Comparison of ENCODE assay signal across 1 cellular context in genomic region chr12:53500776-53501614, GRCh38.
TF ChIP-seq lines count a peak whose summit lies in the region.

A gene with protein sequence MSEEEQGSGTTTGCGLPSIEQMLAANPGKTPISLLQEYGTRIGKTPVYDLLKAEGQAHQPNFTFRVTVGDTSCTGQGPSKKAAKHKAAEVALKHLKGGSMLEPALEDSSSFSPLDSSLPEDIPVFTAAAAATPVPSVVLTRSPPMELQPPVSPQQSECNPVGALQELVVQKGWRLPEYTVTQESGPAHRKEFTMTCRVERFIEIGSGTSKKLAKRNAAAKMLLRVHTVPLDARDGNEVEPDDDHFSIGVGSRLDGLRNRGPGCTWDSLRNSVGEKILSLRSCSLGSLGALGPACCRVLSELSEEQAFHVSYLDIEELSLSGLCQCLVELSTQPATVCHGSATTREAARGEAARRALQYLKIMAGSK (plus strand): TSS chr12:53501283. CDS start chr12:53501409, 126 bp downstream.

TF ChIP-seq in K562, 482 proteins besides CTCF, POLR2A, EP300 and RAD21 (continued from another document and continues in another):
- TF ChIP-seq PRPF4 (IDR thresholded peaks at IDR 0.05; ENCODE audit: insufficient read depth, low read depth, low read length, poor library complexity, severe bottlenecking) (peak; percentile 39), TBL1XR1 (IDR thresholded peaks at IDR 0.05; ENCODE audit: low read length in 2 of 2) (peak in 1 of 2 experiments; percentile 40; a peak in 2 of 4 replicates), UBTF (IDR thresholded peaks at IDR 0.05; ENCODE audit: borderline replicate concordance in 1 of 2, low read depth in 2 of 2, low read length in 2 of 2) (0 out of 4 replicates have a peak, but pooled peaks of 1 of the 2 experiments have one; percentile 28), ZNF436 (CRISPR knock-in tag; IDR thresholded peaks at IDR 0.05) (no peak), RAD51 (IDR thresholded peaks at IDR 0.05; ENCODE audit: borderline replicate concordance, low read depth) (no peak; the same call in 1 of the 2 replicates), NFATC3 (IDR thresholded peaks at IDR 0.05) (no peak), KDM5B (IDR thresholded peaks at IDR 0.05; ENCODE audit: insufficient replicate concordance, low read depth, low read length) (peak; percentile 86), JUN (IDR thresholded peaks at IDR 0.05; ENCODE audit: borderline replicate concordance, low read depth, low read length) (no peak), JUN (CRISPR knock-in tag; IDR thresholded peaks at IDR 0.05; ENCODE audit: borderline replicate concordance) (no peak), ZNF431 (CRISPR knock-in tag; IDR thresholded peaks at IDR 0.05) (peak; percentile 50; the same call in 1 of the 2 replicates), FOXA3 (CRISPR knock-in tag; conservative IDR thresholded peaks at IDR 0.05 in 1 of 2, IDR thresholded peaks at IDR 0.05 in 1 of 2) (0 out of 4 replicates have a peak, but pooled peaks of 1 of the 2 experiments have one; percentile 6), ZNF644 (tag; IDR thresholded peaks at IDR 0.05; ENCODE audit: low read depth) (peak; percentile 88), ZBTB17 (CRISPR knock-in tag; IDR thresholded peaks at IDR 0.05) (peak; percentile 80), L3MBTL2 (IDR thresholded peaks at IDR 0.05) (peak; percentile 94), BRF2 (IDR thresholded peaks at IDR 0.05; ENCODE audit: borderline replicate concordance, insufficient read depth, insufficient read length) (no peak), IRF9 (tag; IDR thresholded peaks at IDR 0.05) (no peak), ZNF444 (CRISPR knock-in tag; IDR thresholded peaks at IDR 0.05) (peak; percentile 67; the same call in 1 of the 2 replicates), RBBP5 (IDR thresholded peaks at IDR 0.05; ENCODE audit: borderline replicate concordance, insufficient read depth, low read length, poor library complexity, severe bottlenecking) (peak; percentile 93), FOXM1 (IDR thresholded peaks at IDR 0.05; ENCODE audit: low read depth) (no peak), FOXM1 (CRISPR knock-in tag; IDR thresholded peaks at IDR 0.05; ENCODE audit: low read depth) (no peak), NRF1 (conservative IDR thresholded peaks at IDR 0.05 in 1 of 2, IDR thresholded peaks at IDR 0.05 in 1 of 2) (peak; percentile 85 to 87), CBX3 (IDR thresholded peaks at IDR 0.05; ENCODE audit: borderline replicate concordance in 1 of 2, low read length in 2 of 2) (peak in 1 of 2 experiments; percentile 25; a peak in 1 of 3 replicates), ZNF780A (CRISPR knock-in tag; IDR thresholded peaks at IDR 0.05) (no peak), FOXA1 (IDR thresholded peaks at IDR 0.05; ENCODE audit: borderline replicate concordance) (no peak), CREBBP (IDR thresholded peaks at IDR 0.05; ENCODE audit: low read depth, low read length) (no peak), TCF7 (IDR thresholded peaks at IDR 0.05; ENCODE audit: borderline replicate concordance) (peak; percentile 80; the same call in 1 of the 2 replicates), HINFP (tag; conservative IDR thresholded peaks at IDR 0.05; ENCODE audit: low read depth) (no peak), HDAC8 (tag; IDR thresholded peaks at IDR 0.05) (peak; percentile 93), SNIP1 (IDR thresholded peaks at IDR 0.05; ENCODE audit: low read depth) (no peak), ZSCAN29 (IDR thresholded peaks at IDR 0.05) (no peak), KAT2B (IDR thresholded peaks at IDR 0.05; ENCODE audit: low read depth, low read length) (peak; percentile 47), THAP12 (CRISPR knock-in tag; IDR thresholded peaks at IDR 0.05) (peak; percentile 22; the same call in 1 of the 2 replicates), ZSCAN32 (CRISPR knock-in tag; IDR thresholded peaks at IDR 0.05) (peak; percentile 56; the same call in 1 of the 2 replicates), BRF1 (IDR thresholded peaks at IDR 0.05; ENCODE audit: borderline replicate concordance, extremely low read depth, insufficient read length) (no peak), PHB2 (IDR thresholded peaks at IDR 0.05; ENCODE audit: low read depth) (no peak), MCM7 (IDR thresholded peaks at IDR 0.05) (no peak), ZNF57 (CRISPR knock-in tag; IDR thresholded peaks at IDR 0.05) (0 out of 2 replicates have a peak, but pooled peaks have one; percentile 46), ZNF561 (CRISPR knock-in tag; conservative IDR thresholded peaks at IDR 0.05) (0 out of 2 replicates have a peak, but pooled peaks have one; percentile 59), NBN (IDR thresholded peaks at IDR 0.05; ENCODE audit: low read depth) (no peak), BCLAF1 (IDR thresholded peaks at IDR 0.05; ENCODE audit: borderline replicate concordance in 1 of 2, control insufficient read depth in 1 of 2, low read depth in 2 of 2, low read length in 1 of 2) (no peak), ARID2 (IDR thresholded peaks at IDR 0.05) (no peak)
- TF ChIP-seq, protein P1, sequence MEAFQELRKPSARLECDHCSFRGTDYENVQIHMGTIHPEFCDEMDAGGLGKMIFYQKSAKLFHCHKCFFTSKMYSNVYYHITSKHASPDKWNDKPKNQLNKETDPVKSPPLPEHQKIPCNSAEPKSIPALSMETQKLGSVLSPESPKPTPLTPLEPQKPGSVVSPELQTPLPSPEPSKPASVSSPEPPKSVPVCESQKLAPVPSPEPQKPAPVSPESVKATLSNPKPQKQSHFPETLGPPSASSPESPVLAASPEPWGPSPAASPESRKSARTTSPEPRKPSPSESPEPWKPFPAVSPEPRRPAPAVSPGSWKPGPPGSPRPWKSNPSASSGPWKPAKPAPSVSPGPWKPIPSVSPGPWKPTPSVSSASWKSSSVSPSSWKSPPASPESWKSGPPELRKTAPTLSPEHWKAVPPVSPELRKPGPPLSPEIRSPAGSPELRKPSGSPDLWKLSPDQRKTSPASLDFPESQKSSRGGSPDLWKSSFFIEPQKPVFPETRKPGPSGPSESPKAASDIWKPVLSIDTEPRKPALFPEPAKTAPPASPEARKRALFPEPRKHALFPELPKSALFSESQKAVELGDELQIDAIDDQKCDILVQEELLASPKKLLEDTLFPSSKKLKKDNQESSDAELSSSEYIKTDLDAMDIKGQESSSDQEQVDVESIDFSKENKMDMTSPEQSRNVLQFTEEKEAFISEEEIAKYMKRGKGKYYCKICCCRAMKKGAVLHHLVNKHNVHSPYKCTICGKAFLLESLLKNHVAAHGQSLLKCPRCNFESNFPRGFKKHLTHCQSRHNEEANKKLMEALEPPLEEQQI (IDR thresholded peaks at IDR 0.05), result no peak
- TF ChIP-seq, protein P2, sequence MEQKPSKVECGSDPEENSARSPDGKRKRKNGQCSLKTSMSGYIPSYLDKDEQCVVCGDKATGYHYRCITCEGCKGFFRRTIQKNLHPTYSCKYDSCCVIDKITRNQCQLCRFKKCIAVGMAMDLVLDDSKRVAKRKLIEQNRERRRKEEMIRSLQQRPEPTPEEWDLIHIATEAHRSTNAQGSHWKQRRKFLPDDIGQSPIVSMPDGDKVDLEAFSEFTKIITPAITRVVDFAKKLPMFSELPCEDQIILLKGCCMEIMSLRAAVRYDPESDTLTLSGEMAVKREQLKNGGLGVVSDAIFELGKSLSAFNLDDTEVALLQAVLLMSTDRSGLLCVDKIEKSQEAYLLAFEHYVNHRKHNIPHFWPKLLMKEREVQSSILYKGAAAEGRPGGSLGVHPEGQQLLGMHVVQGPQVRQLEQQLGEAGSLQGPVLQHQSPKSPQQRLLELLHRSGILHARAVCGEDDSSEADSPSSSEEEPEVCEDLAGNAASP (IDR thresholded peaks at IDR 0.05), result no peak
- TF ChIP-seq, protein P3, sequence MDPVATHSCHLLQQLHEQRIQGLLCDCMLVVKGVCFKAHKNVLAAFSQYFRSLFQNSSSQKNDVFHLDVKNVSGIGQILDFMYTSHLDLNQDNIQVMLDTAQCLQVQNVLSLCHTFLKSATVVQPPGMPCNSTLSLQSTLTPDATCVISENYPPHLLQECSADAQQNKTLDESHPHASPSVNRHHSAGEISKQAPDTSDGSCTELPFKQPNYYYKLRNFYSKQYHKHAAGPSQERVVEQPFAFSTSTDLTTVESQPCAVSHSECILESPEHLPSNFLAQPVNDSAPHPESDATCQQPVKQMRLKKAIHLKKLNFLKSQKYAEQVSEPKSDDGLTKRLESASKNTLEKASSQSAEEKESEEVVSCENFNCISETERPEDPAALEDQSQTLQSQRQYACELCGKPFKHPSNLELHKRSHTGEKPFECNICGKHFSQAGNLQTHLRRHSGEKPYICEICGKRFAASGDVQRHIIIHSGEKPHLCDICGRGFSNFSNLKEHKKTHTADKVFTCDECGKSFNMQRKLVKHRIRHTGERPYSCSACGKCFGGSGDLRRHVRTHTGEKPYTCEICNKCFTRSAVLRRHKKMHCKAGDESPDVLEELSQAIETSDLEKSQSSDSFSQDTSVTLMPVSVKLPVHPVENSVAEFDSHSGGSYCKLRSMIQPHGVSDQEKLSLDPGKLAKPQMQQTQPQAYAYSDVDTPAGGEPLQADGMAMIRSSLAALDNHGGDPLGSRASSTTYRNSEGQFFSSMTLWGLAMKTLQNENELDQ (CRISPR knock-in tag; IDR thresholded peaks at IDR 0.05; ENCODE audit: borderline replicate concordance), result no peak
